Comparison of ENCODE assay signal across 30 cellular contexts in genomic region chr6:88953550-88954386, GRCh38.
"Had no signal": no experiment of that assay in that cellular context is flagged by ENCODE, and none has a peak within 500 bp of the region (broad histone marks: within the 10 kb centered on the region; RNA-seq: fewer than 3 reads in every experiment).

No MANE protein-coding gene starts in this region.

- H2AFZ ChIP-seq: hepatocyte had no signal

- ATAC-seq: activated CD4-positive, alpha-beta T cell treated with anti-CD3 and anti-CD28 coated beads for 36 hours; activated CD8-positive, alpha-beta memory T cell treated with anti-CD3 and anti-CD28 coated beads, Interleukin-2, amount 10 ng/mL, durations not matched to agents 7 days and 5 days; activated CD8-positive, alpha-beta T cell treated with anti-CD3 and anti-CD28 coated beads, Interleukin-2, amount 10 ng/mL, durations not matched to agents 7 days and 5 days; activated naive CD4-positive, alpha-beta T cell treated with anti-CD3 and anti-CD28 coated beads, Interleukin-2, amount 50 U/mL, for 72 hours; activated T-cell treated with anti-CD3 and anti-CD28 coated beads, Interleukin-2, amount 50 U/mL, for 72 hours; gastroesophageal sphincter; heart right ventricle; T-helper 17 cell had no signal

- H3K27ac ChIP-seq: ascending aorta, breast epithelium, cardiac muscle cell, colonic mucosa, gastroesophageal sphincter, heart right ventricle, hepatocyte, WERI-Rb-1 had no signal

- H3K4me1 ChIP-seq: ascending aorta, breast epithelium, colonic mucosa, gastroesophageal sphincter had no signal

- H3K9me3 ChIP-seq: colonic mucosa had no signal

- H3K36me3 ChIP-seq: ascending aorta, breast epithelium, cardiac muscle cell, colonic mucosa, gastroesophageal sphincter, heart right ventricle had no signal

- H3K4me2 ChIP-seq: hepatocyte had no signal

- DNase-seq: activated CD4-positive, alpha-beta memory T cell treated with anti-CD3 and anti-CD28 coated beads for 36 hours; activated CD4-positive, alpha-beta T cell treated with anti-CD3 and anti-CD28 coated beads for 36 hours; activated CD4-positive, alpha-beta T cell treated with anti-CD3 and anti-CD28 coated beads, Interleukin-2, amount 10 ng/mL, durations not matched to agents 24 days and 14 days; activated CD4-positive, CD25-positive, alpha-beta regulatory T cell; activated CD4-positive, CD25-positive, alpha-beta regulatory T cell treated with anti-CD3 and anti-CD28 coated beads, Interleukin-2, amount 50 U/mL, for 72 hours; activated CD8-positive, alpha-beta memory T cell treated with anti-CD3 and anti-CD28 coated beads, Interleukin-2, amount 10 ng/mL, durations not matched to agents 7 days and 5 days; activated CD8-positive, alpha-beta memory T cell treated with anti-CD3 and anti-CD28 coated beads, Interleukin-2, amount 50 U/mL, for 4 hours; activated CD8-positive, alpha-beta T cell treated with anti-CD3 and anti-CD28 coated beads, Interleukin-2, amount 10 ng/mL, durations not matched to agents 7 days and 5 days; activated gamma-delta T cell; activated naive CD4-positive, alpha-beta T cell; activated naive CD4-positive, alpha-beta T cell treated with anti-CD3 and anti-CD28 coated beads, Interleukin-2, amount 10 ng/mL, durations not matched to agents 7 days and 5 days; activated naive CD8-positive, alpha-beta T cell treated with anti-CD3 and anti-CD28 coated beads, Interleukin-2, amount 10 ng/mL, durations not matched to agents 7 days and 5 days; activated T-cell treated with anti-CD3 and anti-CD28 coated beads, Interleukin-2, amount 50 U/mL, for 24 hours; activated T-cell treated with anti-CD3 and anti-CD28 coated beads, Interleukin-2, amount 50 U/mL, for 72 hours; central memory CD4-positive, alpha-beta T cell; cerebellar nuclear complex; colonic mucosa; effector memory CD4-positive, alpha-beta T cell; esophagus squamous epithelium; foreskin melanocyte; heart right ventricle; T-helper 17 cell; T1000; WERI-Rb-1 had no signal

- H3K27me3 ChIP-seq: ascending aorta, breast epithelium, cardiac muscle cell, colonic mucosa, esophagus squamous epithelium, gastroesophageal sphincter, heart right ventricle, hepatocyte had no signal

- H3K4me3 ChIP-seq: ascending aorta, breast epithelium, cardiac muscle cell, colonic mucosa, esophagus squamous epithelium, gastroesophageal sphincter, heart right ventricle, hepatocyte had no signal
